In the genomic region with DNA sequence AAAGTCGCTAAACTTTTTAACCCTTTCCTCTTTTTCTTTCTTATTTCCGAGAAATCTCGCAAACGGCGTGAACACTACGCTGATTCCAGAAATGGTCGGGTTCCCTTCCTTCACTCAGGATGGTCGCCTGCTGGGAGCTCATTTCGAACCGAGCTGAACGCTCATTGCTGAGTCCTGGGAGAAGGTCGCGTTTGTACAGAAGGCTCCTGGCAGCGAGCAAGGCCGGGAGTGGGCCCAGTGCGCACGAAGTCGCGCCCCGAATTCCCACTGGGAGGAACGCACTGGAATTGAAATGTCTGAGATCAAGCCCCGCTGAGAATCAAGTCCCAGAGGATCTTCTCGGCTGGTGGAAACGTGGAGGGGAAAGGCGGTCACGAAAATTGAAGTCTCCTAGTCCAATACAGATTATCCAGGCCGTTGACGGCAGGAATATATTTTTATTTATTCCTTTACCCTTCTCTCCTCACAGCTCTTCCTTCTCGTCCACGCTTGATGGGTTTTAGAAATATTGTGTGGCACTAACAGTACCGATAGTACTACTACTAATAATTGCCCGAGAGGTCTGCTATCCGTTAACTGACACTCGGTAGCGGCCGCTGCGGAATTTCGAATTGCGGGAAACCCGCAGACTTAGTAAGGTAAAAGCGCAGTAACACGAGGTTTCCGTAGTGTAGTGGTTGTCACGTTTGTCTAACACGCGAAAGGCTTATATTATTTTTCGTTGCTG, we compare ENCODE assay signal across 15 cellular contexts.
A peak's percentile ranks its signal among the peaks of the same experiment; 100 is the strongest.
DNase-seq lines count a peak whose midpoint lies in the region; ATAC-seq and TF ChIP-seq lines count a peak whose summit lies in the region.
"Had no signal": no experiment of that assay in that cellular context is flagged by ENCODE, and none has a peak within 500 bp of the region (broad histone marks: within the 10 kb centered on the region; RNA-seq: fewer than 3 reads in every experiment).

No MANE protein-coding gene starts in this region.

- 5 to 7% (median 7%) methylated on average over 47 of the region's 47 CpGs for WGBS in ovary, 3 donors
- 8 to 11% (median 8%) methylated on average over 47 of the region's 47 CpGs for WGBS in psoas muscle, 3 donors

- TF ChIP-seq CTCF in epithelial cell of esophagus (IDR thresholded peaks at IDR 0.05; ENCODE audit: insufficient read depth, low read depth, low read length, missing control alignments) (no peak), ovary (IDR thresholded peaks at IDR 0.05) (no peak), psoas muscle (IDR thresholded peaks at IDR 0.05) (no peak)

- no peak for TF ChIP-seq POLR2A in ovary (IDR thresholded peaks at IDR 0.05)

- H3K36me3 ChIP-seq in ovary (no peaks in the 10 kb centered on the region), psoas muscle (ENCODE audit: insufficient read depth in 1 of 2, low read depth in 1 of 2) (no peaks in the 10 kb centered on the region)
- H3K36me3 ChIP-seq: heart left ventricle, upper lobe of right lung had no signal

- H3K9me3 Mint-ChIP-seq in activated CD4-positive, alpha-beta T cell treated with anti-CD3 and anti-CD28 coated beads, Interleukin-2, amount 10 ng/mL, durations not matched to agents 24 days and 14 days: peaks cover 28% of the 10 kb centered on the region

- peak overlapping the region; percentile 35 for H3K4me3 Mint-ChIP-seq in activated CD4-positive, alpha-beta T cell treated with anti-CD3 and anti-CD28 coated beads, Interleukin-2, amount 10 ng/mL, durations not matched to agents 24 days and 14 days
- peak overlapping the region; percentile 76 for H3K4me3 Mint-ChIP-seq in T-helper 17 cell

- peaks cover 9% of the 10 kb centered on the region for H3K4me1 Mint-ChIP-seq in activated CD4-positive, alpha-beta T cell treated with anti-CD3 and anti-CD28 coated beads, Interleukin-2, amount 10 ng/mL, durations not matched to agents 24 days and 14 days
- H3K4me1 Mint-ChIP-seq in T-helper 17 cell: peaks cover 9% of the 10 kb centered on the region

- H3K4me1 ChIP-seq in ovary (ENCODE audit: insufficient read depth): no peaks in the 10 kb centered on the region
- H3K4me1 ChIP-seq in psoas muscle: no peaks in the 10 kb centered on the region
- H3K4me1 ChIP-seq: upper lobe of right lung had no signal

- ATAC-seq in T-helper 17 cell (no peak), psoas muscle (no peak)
- ATAC-seq: heart left ventricle, upper lobe of right lung had no signal

- H3K27me3 ChIP-seq in ovary: no peaks in the 10 kb centered on the region
- peaks cover 4 to 71% (median 22%) of the 10 kb centered on the region in 3 donors for H3K27me3 ChIP-seq in psoas muscle (ENCODE audit: insufficient read depth in 3 of 3, low read length in 2 of 3)

- peaks cover 16% of the 10 kb centered on the region for H3K36me3 Mint-ChIP-seq in activated CD4-positive, alpha-beta T cell treated with anti-CD3 and anti-CD28 coated beads, Interleukin-2, amount 10 ng/mL, durations not matched to agents 24 days and 14 days (ENCODE audit: low read depth)
- peaks cover 3% of the 10 kb centered on the region for H3K36me3 Mint-ChIP-seq in T-helper 17 cell (ENCODE audit: low read depth)

- peak overlapping the region; percentile 62 for H3K27ac Mint-ChIP-seq in activated CD4-positive, alpha-beta T cell treated with anti-CD3 and anti-CD28 coated beads, Interleukin-2, amount 10 ng/mL, durations not matched to agents 24 days and 14 days
- H3K27ac Mint-ChIP-seq in T-helper 17 cell: peak overlapping the region; percentile 68

- intact Hi-C loops in activated CD4-positive, alpha-beta T cell treated with anti-CD3 and anti-CD28 coated beads, Interleukin-2, amount 10 ng/mL, durations not matched to agents 24 days and 14 days (cut with micrococcal nuclease): loop anchor here (1.0 to 10.0 kb wide), 4 partner anchors 9 to 1105 kb away; no protein-coding TSS in a partner anchor
- intact Hi-C loops in ovary (cut with DNase I) (loop anchor here in 1 of 4 donors (10.0 kb wide), 2 partner anchors 205 to 495 kb away; a partner anchor contains a TSS), psoas muscle (cut with DNase I) (no loop called here)

- no peak for TF ChIP-seq EP300 in ovary (IDR thresholded peaks at IDR 0.05)

- peak overlapping the region; percentile 54 for H3K4me3 ChIP-seq in epithelial cell of esophagus (ENCODE audit: low read length)
- H3K4me3 ChIP-seq in ovary: peak overlapping the region; percentile 6
- H3K4me3 ChIP-seq in psoas muscle: no peak overlapping the region
- H3K4me3 ChIP-seq: heart left ventricle, upper lobe of right lung had no signal

- peak; percentile 61 for DNase-seq in activated CD4-positive, alpha-beta T cell treated with anti-CD3 and anti-CD28 coated beads, Interleukin-2, amount 10 ng/mL, durations not matched to agents 24 days and 14 days
- DNase-seq in activated CD4-positive, alpha-beta T cell treated with anti-CD3 and anti-CD28 coated beads, Interleukin-2, amount 50 U/mL, for 4 hours: no peak
- DNase-seq in T-helper 17 cell (no peak), epithelial cell of esophagus (ENCODE audit: low read depth) (peak; percentile 23), ovary (no peak), ureter (ENCODE audit: low spot score) (no peak), NCI-H1417 (lab: John Stamatoyannopoulos, UW) (no peak), psoas muscle (no peak)
- DNase-seq: heart left ventricle, KG1, NCI-H2171 treated with DMSO at 0.1 percent for 48 hours, nucleus accumbens, RPMI8226, upper lobe of right lung had no signal

- H3K27ac ChIP-seq in ovary: no peak overlapping the region
- no peak overlapping the region for H3K27ac ChIP-seq in psoas muscle
- H3K27ac ChIP-seq: A549, heart left ventricle, upper lobe of right lung had no signal

- H3K9me3 ChIP-seq in T-helper 17 cell (ENCODE audit: control insufficient read depth, low read length, poor library complexity, severe bottlenecking): peaks cover 10% of the 10 kb centered on the region
- H3K9me3 ChIP-seq in ovary: no peaks in the 10 kb centered on the region
- H3K9me3 ChIP-seq in psoas muscle: no peaks in the 10 kb centered on the region
- H3K9me3 ChIP-seq: A549, upper lobe of right lung had no signal

- H3K27me3 Mint-ChIP-seq in activated CD4-positive, alpha-beta T cell treated with anti-CD3 and anti-CD28 coated beads, Interleukin-2, amount 10 ng/mL, durations not matched to agents 24 days and 14 days: peaks cover 58% of the 10 kb centered on the region
- H3K27me3 Mint-ChIP-seq in T-helper 17 cell: peaks cover 76% of the 10 kb centered on the region

Comparison
In these comparisons a context has a peak if more than half of its experiments do, and no peak if none do; other contexts are left out.
1. DNase-seq: peak in activated CD4-positive, alpha-beta T cell treated with anti-CD3 and anti-CD28 coated beads, Interleukin-2, amount 10 ng/mL, durations not matched to agents 24 days and 14 days (single experiment) and epithelial cell of esophagus (single experiment); none in activated CD4-positive, alpha-beta T cell treated with anti-CD3 and anti-CD28 coated beads, Interleukin-2, amount 50 U/mL, for 4 hours (0 of 2), T-helper 17 cell (0 of 3), ovary (0 of 5), ureter (single experiment), NCI-H1417 (0 of 3) and psoas muscle (0 of 2).